Comparison of ENCODE assay signal across 9 cellular contexts in genomic region chr12:97524812-97525211, GRCh38.
"Had no signal": no experiment of that assay in that cellular context is flagged by ENCODE, and none has a peak within 500 bp of the region (broad histone marks: within the 10 kb centered on the region; RNA-seq: fewer than 3 reads in every experiment).

No MANE protein-coding gene starts in this region.

- H3K4me1 ChIP-seq: HAP-1 had no signal

- H3K4me3 ChIP-seq: GM23248, GM23338, HAP-1 had no signal

- H3K36me3 ChIP-seq: HAP-1 had no signal

- H3K9me3 ChIP-seq: HAP-1 had no signal

- DNase-seq: GM23248, GOT3, H7, H9, HCEC 1CT, HFFc6 had no signal

- ATAC-seq: GM23338, HCT116 had no signal

- H3K27ac ChIP-seq: GM23248 had no signal
